ENCODE assay signal across 2 cellular contexts in the genomic region with DNA sequence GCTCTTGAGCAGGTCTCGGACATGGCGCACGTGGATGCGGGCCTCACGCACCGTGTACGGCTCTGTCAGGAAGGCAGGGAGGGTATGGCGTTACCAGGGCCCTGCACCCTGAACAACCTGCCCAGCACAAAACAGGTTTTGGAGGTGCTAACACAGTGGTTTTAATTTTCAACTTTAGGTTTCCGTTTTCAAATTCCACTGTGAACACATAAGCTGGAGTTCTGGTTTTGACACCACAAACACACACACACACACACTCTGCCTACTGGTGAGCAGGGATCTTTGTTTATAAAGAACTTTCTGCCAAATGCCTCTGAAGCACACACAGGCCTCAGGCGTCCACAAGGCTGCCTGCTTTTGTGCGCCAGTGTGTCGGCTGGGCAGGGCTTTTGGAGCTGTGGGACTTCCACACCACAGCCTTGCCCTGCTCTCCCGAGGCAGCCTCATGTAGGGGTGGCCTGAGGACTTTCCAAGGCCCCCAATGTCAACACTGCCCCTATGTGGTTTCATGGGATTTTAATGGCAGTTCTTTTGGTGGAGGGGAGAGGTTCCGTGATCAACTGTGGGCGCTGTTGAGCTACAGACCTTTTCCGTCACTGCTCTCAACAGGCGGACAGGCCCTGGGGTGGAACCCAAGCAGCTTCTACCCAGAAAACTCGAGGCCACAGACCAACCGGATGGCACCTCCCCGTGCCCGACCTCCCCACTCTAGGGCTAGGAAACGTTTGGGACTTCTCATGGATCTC.
TF ChIP-seq lines count a peak whose summit lies in the region.

No MANE protein-coding gene starts in this region.

TF ChIP-seq in K562, 482 proteins besides CTCF, POLR2A, EP300 and RAD21:
- TF ChIP-seq UBTF (IDR thresholded peaks at IDR 0.05; ENCODE audit: borderline replicate concordance in 1 of 2, low read depth in 2 of 2, low read length in 2 of 2), result no peak
- no peak for TF ChIP-seq KLF1 (tag; IDR thresholded peaks at IDR 0.05)
- TF ChIP-seq, protein P1, sequence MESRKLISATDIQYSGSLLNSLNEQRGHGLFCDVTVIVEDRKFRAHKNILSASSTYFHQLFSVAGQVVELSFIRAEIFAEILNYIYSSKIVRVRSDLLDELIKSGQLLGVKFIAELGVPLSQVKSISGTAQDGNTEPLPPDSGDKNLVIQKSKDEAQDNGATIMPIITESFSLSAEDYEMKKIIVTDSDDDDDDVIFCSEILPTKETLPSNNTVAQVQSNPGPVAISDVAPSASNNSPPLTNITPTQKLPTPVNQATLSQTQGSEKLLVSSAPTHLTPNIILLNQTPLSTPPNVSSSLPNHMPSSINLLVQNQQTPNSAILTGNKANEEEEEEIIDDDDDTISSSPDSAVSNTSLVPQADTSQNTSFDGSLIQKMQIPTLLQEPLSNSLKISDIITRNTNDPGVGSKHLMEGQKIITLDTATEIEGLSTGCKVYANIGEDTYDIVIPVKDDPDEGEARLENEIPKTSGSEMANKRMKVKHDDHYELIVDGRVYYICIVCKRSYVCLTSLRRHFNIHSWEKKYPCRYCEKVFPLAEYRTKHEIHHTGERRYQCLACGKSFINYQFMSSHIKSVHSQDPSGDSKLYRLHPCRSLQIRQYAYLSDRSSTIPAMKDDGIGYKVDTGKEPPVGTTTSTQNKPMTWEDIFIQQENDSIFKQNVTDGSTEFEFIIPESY (CRISPR knock-in tag; IDR thresholded peaks at IDR 0.05), result peak; percentile 54; the same call in 1 of the 2 replicates
- TF ChIP-seq, protein P2, sequence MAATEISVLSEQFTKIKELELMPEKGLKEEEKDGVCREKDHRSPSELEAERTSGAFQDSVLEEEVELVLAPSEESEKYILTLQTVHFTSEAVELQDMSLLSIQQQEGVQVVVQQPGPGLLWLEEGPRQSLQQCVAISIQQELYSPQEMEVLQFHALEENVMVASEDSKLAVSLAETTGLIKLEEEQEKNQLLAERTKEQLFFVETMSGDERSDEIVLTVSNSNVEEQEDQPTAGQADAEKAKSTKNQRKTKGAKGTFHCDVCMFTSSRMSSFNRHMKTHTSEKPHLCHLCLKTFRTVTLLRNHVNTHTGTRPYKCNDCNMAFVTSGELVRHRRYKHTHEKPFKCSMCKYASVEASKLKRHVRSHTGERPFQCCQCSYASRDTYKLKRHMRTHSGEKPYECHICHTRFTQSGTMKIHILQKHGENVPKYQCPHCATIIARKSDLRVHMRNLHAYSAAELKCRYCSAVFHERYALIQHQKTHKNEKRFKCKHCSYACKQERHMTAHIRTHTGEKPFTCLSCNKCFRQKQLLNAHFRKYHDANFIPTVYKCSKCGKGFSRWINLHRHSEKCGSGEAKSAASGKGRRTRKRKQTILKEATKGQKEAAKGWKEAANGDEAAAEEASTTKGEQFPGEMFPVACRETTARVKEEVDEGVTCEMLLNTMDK (IDR thresholded peaks at IDR 0.05; ENCODE audit: borderline replicate concordance, insufficient read depth, low read depth, low read length, poor library complexity, severe bottlenecking), result no peak
- TF ChIP-seq C11orf30 (IDR thresholded peaks at IDR 0.05; ENCODE audit: low read depth), result no peak
- no peak for TF ChIP-seq ZNF212 (CRISPR knock-in tag; IDR thresholded peaks at IDR 0.05)
- TF ChIP-seq ESRRA (IDR thresholded peaks at IDR 0.05; ENCODE audit: borderline replicate concordance, low read depth), result no peak
TF ChIP-seq in K562: peak in this region for 1.

TF ChIP-seq in HepG2, 621 proteins besides CTCF, POLR2A, EP300 and RAD21:
- no peak for TF ChIP-seq ZNF557 (CRISPR knock-in tag; IDR thresholded peaks at IDR 0.05)
- no peak for TF ChIP-seq CEBPZ (IDR thresholded peaks at IDR 0.05; ENCODE audit: low read length)
- TF ChIP-seq RBM22 (optimal IDR thresholded peaks at IDR 0.05; ENCODE audit: low read length), result peak; percentile 56
- TF ChIP-seq, protein P1 (CRISPR knock-in tag; IDR thresholded peaks at IDR 0.05), result peak; percentile 87
